ENCODE assay signal across 27 cellular contexts in genomic region chr6:127058027-127058426, GRCh38.
A peak's percentile ranks its signal among the peaks of the same experiment; 100 is the strongest.
DNase-seq lines count a peak whose midpoint lies in the region; ATAC-seq, FAIRE-seq and TF ChIP-seq lines count a peak whose summit lies in the region.
"Had no signal": no experiment of that assay in that cellular context is flagged by ENCODE, and none has a peak within 500 bp of the region (broad histone marks: within the 10 kb centered on the region; RNA-seq: fewer than 3 reads in every experiment).

No MANE protein-coding gene starts in this region.

- H3K9ac ChIP-seq in mammary epithelial cell (ENCODE audit: insufficient read depth, low read length) (no peak overlapping the region), astrocyte (ENCODE audit: low read length) (no peak overlapping the region)
- H3K9ac ChIP-seq: BLaER1 had no signal

- no peaks in the 10 kb centered on the region for H3K36me3 Mint-ChIP-seq in MCF 10A (ENCODE audit: insufficient read depth, unreplicated experiment)
- H3K36me3 Mint-ChIP-seq in astrocyte (ENCODE audit: low read depth, unreplicated experiment): no peaks in the 10 kb centered on the region
- H3K36me3 Mint-ChIP-seq: natural killer cell, type B pancreatic cell had no signal

- POLR2A ChIA-PET in MCF 10A (lab: Yijun Ruan, JAX): no interaction called here

- no peak overlapping the region for H3K4me3 ChIP-seq in mammary epithelial cell (replicated peaks in 1 of 3; ENCODE audit: insufficient read depth in 1 of 3, low read depth in 2 of 3, low read length in 3 of 3)
- H3K4me3 ChIP-seq in astrocyte (ENCODE audit: insufficient read depth, low read depth, low read length): no peak overlapping the region
- H3K4me3 ChIP-seq in fibroblast of the aortic adventitia (ENCODE audit: low read depth, low read length): no peak overlapping the region
- H3K4me3 ChIP-seq: BLaER1, pancreas, stomach had no signal

- no peaks in the 10 kb centered on the region for H3K27me3 ChIP-seq in mammary epithelial cell (ENCODE audit: insufficient read depth, low read length)
- H3K27me3 ChIP-seq in astrocyte (ENCODE audit: insufficient read depth, low read length): no peaks in the 10 kb centered on the region
- H3K27me3 ChIP-seq: BLaER1, pancreas, stomach had no signal

- H3K4me3 Mint-ChIP-seq in MCF 10A (ENCODE audit: unreplicated experiment) (no peak overlapping the region), astrocyte (ENCODE audit: unreplicated experiment) (no peak overlapping the region)
- H3K4me3 Mint-ChIP-seq: activated naive CD8-positive, alpha-beta T cell treated with anti-CD3 and anti-CD28 coated beads, Interleukin-2, amount 50 U/mL, for 24 hours; central memory CD8-positive, alpha-beta T cell; natural killer cell; type B pancreatic cell had no signal

- peaks cover 3% of the 10 kb centered on the region for H3K4me1 Mint-ChIP-seq in MCF 10A (ENCODE audit: insufficient read depth, unreplicated experiment)
- H3K4me1 Mint-ChIP-seq in astrocyte (ENCODE audit: low read depth, unreplicated experiment): peaks cover 20% of the 10 kb centered on the region
- H3K4me1 Mint-ChIP-seq: activated naive CD8-positive, alpha-beta T cell treated with anti-CD3 and anti-CD28 coated beads, Interleukin-2, amount 50 U/mL, for 24 hours; central memory CD8-positive, alpha-beta T cell; natural killer cell had no signal

- peak; percentile 64 for FAIRE-seq in astrocyte (lab: Jason Lieb, UNC)
- FAIRE-seq: GM19239, H54, pancreas, TTC549 had no signal

- H3K36me3 ChIP-seq in mammary epithelial cell (ENCODE audit: insufficient read depth, low read length) (no peaks in the 10 kb centered on the region), astrocyte (ENCODE audit: insufficient read depth, low read length) (no peaks in the 10 kb centered on the region)
- H3K36me3 ChIP-seq: BLaER1, pancreas, stomach had no signal

- intact Hi-C loops in mammary epithelial cell (cut with micrococcal nuclease) (no loop called here), MCF 10A (cut with micrococcal nuclease) (no loop called here)

- TF ChIP-seq CTCF in mammary epithelial cell (conservative IDR thresholded peaks at IDR 0.05 in 1 of 2, IDR thresholded peaks at IDR 0.05 in 1 of 2; ENCODE audit: extremely low read depth in 1 of 2, insufficient read depth in 1 of 2, low read depth in 1 of 2, low read length in 2 of 2) (no peak), MCF 10A (IDR thresholded peaks at IDR 0.05; ENCODE audit: unreplicated experiment) (no peak), astrocyte (IDR thresholded peaks at IDR 0.05; ENCODE audit: insufficient read depth, low read depth, low read length) (no peak), fibroblast of the aortic adventitia (IDR thresholded peaks at IDR 0.05; ENCODE audit: insufficient read depth, low read length) (no peak)

- 100% methylated on average over 2 of the region's 2 CpGs for WGBS in mammary epithelial cell (ENCODE audit: low coverage, missing lambda C conversion rate)

- ATAC-seq in GM21576 (IDR thresholded peaks at IDR 0.05; ENCODE audit: unreplicated experiment): no peak
- ATAC-seq in GM19397 (IDR thresholded peaks at IDR 0.05; ENCODE audit: unreplicated experiment): no peak
- ATAC-seq: activated naive CD8-positive, alpha-beta T cell treated with anti-CD3 and anti-CD28 coated beads, Interleukin-2, amount 50 U/mL, for 24 hours; left cardiac atrium; natural killer cell; pancreas had no signal

- no peak overlapping the region for H3K27ac ChIP-seq in mammary epithelial cell (ENCODE audit: insufficient read depth, low read depth, low read length)
- H3K27ac ChIP-seq in astrocyte (ENCODE audit: low read depth, low read length): no peak overlapping the region
- H3K27ac ChIP-seq: 22Rv1, BLaER1, HL-60, pancreas, stomach had no signal

- peak; percentile 37 for DNase-seq in mammary epithelial cell
- DNase-seq in MCF 10A (ENCODE audit: unreplicated experiment): no peak
- peak; percentile 65 for DNase-seq in astrocyte (ENCODE audit: low read depth)
- peak; percentile 30 for DNase-seq in fibroblast of the aortic adventitia (ENCODE audit: low read depth)
- no peak for DNase-seq in middle frontal gyrus (ENCODE audit: extremely low spot score, low spot score)
- DNase-seq in pons (ENCODE audit: low spot score): no peak
- DNase-seq: activated CD4-positive, alpha-beta T cell treated with anti-CD3 and anti-CD28 coated beads for 4 hours; activated naive CD8-positive, alpha-beta T cell treated with anti-CD3 and anti-CD28 coated beads, Interleukin-2, amount 50 U/mL, for 24 hours; Calu3; KBM-7; left cardiac atrium; natural killer cell; NCI-H1930; NCI-H446; pancreas; stomach had no signal

- H3K79me2 ChIP-seq in mammary epithelial cell (ENCODE audit: insufficient read depth, low read length): no peaks in the 10 kb centered on the region
- no peaks in the 10 kb centered on the region for H3K79me2 ChIP-seq in astrocyte (ENCODE audit: insufficient read depth, low read length)

- H3K27ac Mint-ChIP-seq in MCF 10A (ENCODE audit: low read depth, unreplicated experiment) (no peak overlapping the region), astrocyte (ENCODE audit: unreplicated experiment) (no peak overlapping the region)
- H3K27ac Mint-ChIP-seq: activated naive CD8-positive, alpha-beta T cell treated with anti-CD3 and anti-CD28 coated beads, Interleukin-2, amount 50 U/mL, for 24 hours; activated T-helper 2 cell treated with anti-CD3 and anti-CD28 coated beads, Interferon-gamma antibody, Interleukin-2, Interleukin-4, amounts not matched to agents 10 μg/mL and 5 μg/mL and 100 μg/mL, durations not matched to agents 14 hours and 24 hours and 36 hours; natural killer cell; type B pancreatic cell had no signal

- CTCF ChIA-PET in mammary epithelial cell (lab: Charles Lee; ENCODE audit: low non-redundant PET) (no interaction called here), MCF 10A (lab: Yijun Ruan, JAX) (no interaction called here)

- dilution Hi-C loops in mammary epithelial cell (cut with HindIII; ENCODE audit: low sequenced_read_pairs): no loop called here

- in situ Hi-C loops in mammary epithelial cell (cut with MboI; ENCODE audit: low sequenced_read_pairs in 2 of 2): no loop called here

- H2AFZ ChIP-seq in mammary epithelial cell (ENCODE audit: low read depth, low read length) (no peak overlapping the region), astrocyte (ENCODE audit: low read depth, low read length) (no peak overlapping the region)

- H3K9me3 Mint-ChIP-seq in MCF 10A (ENCODE audit: unreplicated experiment) (peaks cover 13% of the 10 kb centered on the region), astrocyte (ENCODE audit: unreplicated experiment) (peaks cover 5% of the 10 kb centered on the region)
- H3K9me3 Mint-ChIP-seq: activated naive CD8-positive, alpha-beta T cell treated with anti-CD3 and anti-CD28 coated beads, Interleukin-2, amount 50 U/mL, for 24 hours; activated T-helper 2 cell treated with anti-CD3 and anti-CD28 coated beads, Interferon-gamma antibody, Interleukin-2, Interleukin-4, amounts not matched to agents 10 μg/mL and 5 μg/mL and 100 μg/mL, durations not matched to agents 14 hours and 24 hours and 36 hours; central memory CD8-positive, alpha-beta T cell had no signal

- no peaks in the 10 kb centered on the region for H3K27me3 Mint-ChIP-seq in MCF 10A (ENCODE audit: insufficient read depth, unreplicated experiment)
- H3K27me3 Mint-ChIP-seq in astrocyte (ENCODE audit: low read depth, unreplicated experiment): no peaks in the 10 kb centered on the region
- H3K27me3 Mint-ChIP-seq: activated naive CD8-positive, alpha-beta T cell treated with anti-CD3 and anti-CD28 coated beads, Interleukin-2, amount 50 U/mL, for 24 hours; central memory CD8-positive, alpha-beta T cell; type B pancreatic cell had no signal

- peaks cover 8% of the 10 kb centered on the region for H3K4me1 ChIP-seq in mammary epithelial cell (ENCODE audit: insufficient read depth, low read length)
- H3K4me1 ChIP-seq in astrocyte (ENCODE audit: insufficient read depth, low read length): peaks cover 20% of the 10 kb centered on the region
- H3K4me1 ChIP-seq: BLaER1, pancreas, stomach had no signal

- H3K4me2 ChIP-seq in mammary epithelial cell (ENCODE audit: insufficient read depth, low read depth, low read length) (no peak overlapping the region), astrocyte (ENCODE audit: low read length) (no peak overlapping the region)
- H3K4me2 ChIP-seq: BLaER1 had no signal

- BruUV-seq in mammary epithelial cell (replicated peaks; lab: Mats Ljungman, UMichigan) (no TSS peak), MCF 10A (replicated peaks; lab: Mats Ljungman, UMichigan) (no TSS peak)

- H4K20me1 ChIP-seq in mammary epithelial cell (ENCODE audit: insufficient read depth, low read length) (no peaks in the 10 kb centered on the region), astrocyte (ENCODE audit: insufficient read depth, low read length) (no peaks in the 10 kb centered on the region)
- H4K20me1 ChIP-seq: BLaER1 had no signal

- H3K9me3 ChIP-seq in mammary epithelial cell (replicated peaks; ENCODE audit: insufficient read depth, low read length) (no peaks in the 10 kb centered on the region), astrocyte (ENCODE audit: insufficient read depth, low read depth, low read length) (no peaks in the 10 kb centered on the region)
- H3K9me3 ChIP-seq: pancreas had no signal

Comparison
In these comparisons a context has a peak if more than half of its experiments do, and no peak if none do; other contexts are left out.
1. DNase-seq: peak in mammary epithelial cell (single experiment), astrocyte (single experiment) and fibroblast of the aortic adventitia (single experiment); none in MCF 10A (single experiment), middle frontal gyrus (single experiment) and pons (single experiment).